ENCODE assay signal across 10 cellular contexts in the genomic region with DNA sequence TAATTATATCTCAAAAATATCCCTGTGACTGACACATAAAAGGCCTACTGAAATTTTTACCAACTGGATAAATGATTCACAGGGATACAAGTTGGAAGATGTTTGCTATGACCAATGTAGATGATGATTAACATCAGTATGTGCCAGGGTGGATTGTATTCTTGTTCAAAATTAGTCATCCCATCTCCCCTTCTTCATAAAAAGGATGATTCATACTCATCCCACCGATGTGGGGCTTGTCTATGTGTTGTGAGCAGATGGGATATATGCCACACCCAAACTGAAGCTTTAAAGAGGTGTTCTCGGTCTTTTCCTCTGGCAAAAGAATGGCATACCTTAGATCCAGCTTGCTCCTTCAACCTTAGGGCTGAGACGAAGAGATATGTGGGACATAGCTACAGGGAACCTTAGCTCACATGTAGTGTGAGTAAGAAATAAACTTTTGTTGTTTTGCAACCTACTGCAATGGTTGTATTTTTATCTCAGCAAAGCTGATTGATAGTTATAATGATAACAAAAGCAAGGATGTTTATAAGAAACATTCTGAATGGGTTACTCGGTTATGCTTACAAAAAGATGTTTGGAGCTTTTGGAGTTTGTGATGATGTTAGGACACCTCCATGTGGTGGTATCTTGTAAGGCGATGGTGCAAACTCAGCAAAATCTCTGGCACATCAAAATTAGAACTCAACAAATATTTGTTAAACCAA. TPM values are rescaled to one million over a fixed set of nuclear protein-coding genes. Genes with fewer than 3 reads are reported as not detected.
DNase-seq lines count a peak whose midpoint lies in the region; ATAC-seq and TF ChIP-seq lines count a peak whose summit lies in the region.
"Had no signal": no experiment of that assay in that cellular context is flagged by ENCODE, and none has a peak within 500 bp of the region (broad histone marks: within the 10 kb centered on the region; RNA-seq: fewer than 3 reads in every experiment).

No MANE protein-coding gene starts in this region.

- CTCF ChIA-PET in A673 (lab: Charles Lee) = no interaction called here

- BruUV-seq in A673 (replicated peaks; lab: Mats Ljungman, UMichigan) = no TSS peak

- H3K27me3 ChIP-seq in A673 (replicated peaks; ENCODE audit: insufficient read depth, low read depth, low read length, poor library complexity) = no peaks in the 10 kb centered on the region
- H3K27me3 ChIP-seq: upper lobe of left lung had no signal

- ATAC-seq in GM18498 (IDR thresholded peaks at IDR 0.05; ENCODE audit: unreplicated experiment) = peak; percentile 73
- ATAC-seq in HG03135 (IDR thresholded peaks at IDR 0.05; ENCODE audit: unreplicated experiment) = peak; percentile 79
- no peak for ATAC-seq in T-helper 17 cell
- no peak for ATAC-seq in activated CD4-positive, CD25-positive, alpha-beta regulatory T cell treated with anti-CD3 and anti-CD28 coated beads, Interleukin-2, amount 50 U/mL, for 24 hours

- H3K4me1 Mint-ChIP-seq in T-helper 17 cell = peaks cover 9% of the 10 kb centered on the region

- H3K4me1 ChIP-seq in A673 (ENCODE audit: insufficient read depth, low read length, poor library complexity, severe bottlenecking) = no peaks in the 10 kb centered on the region
- H3K4me1 ChIP-seq: upper lobe of left lung had no signal

- no peaks in the 10 kb centered on the region for H3K36me3 ChIP-seq in A673 (ENCODE audit: insufficient read depth, low read length, poor library complexity, severe bottlenecking)
- H3K36me3 ChIP-seq: upper lobe of left lung had no signal

- H3K27me3 Mint-ChIP-seq in T-helper 17 cell = peaks cover 23% of the 10 kb centered on the region

- no peaks in the 10 kb centered on the region for H3K36me3 Mint-ChIP-seq in T-helper 17 cell (ENCODE audit: low read depth)

- H3K4me3 Mint-ChIP-seq in T-helper 17 cell = no peak overlapping the region

- H3K27ac ChIP-seq in A673 (ENCODE audit: low read depth, low read length, poor library complexity, severe bottlenecking) = no peak overlapping the region
- H3K27ac ChIP-seq: upper lobe of left lung had no signal

- POLR2A ChIA-PET in A673 (lab: Charles Lee; ENCODE audit: low non-redundant PET) = no interaction called here

- no peak for DNase-seq in A673 (ENCODE audit: low spot score)
- DNase-seq in T-helper 17 cell = no peak
- peak; percentile 22 for DNase-seq in iPS-NIHi7 (ENCODE audit: extremely low spot score)
- DNase-seq in NOMO-1 (lab: John Stamatoyannopoulos, UW; ENCODE audit: unreplicated experiment in 2 of 2) = no peak
- DNase-seq in T-helper 1 cell = no peak
- DNase-seq: upper lobe of left lung had no signal

- H3K4me3 ChIP-seq in A673 (ENCODE audit: low read depth, low read length, poor library complexity, severe bottlenecking) = no peak overlapping the region
- H3K4me3 ChIP-seq: upper lobe of left lung had no signal

- intact Hi-C loops in A673 (cut with micrococcal nuclease; ENCODE audit: unreplicated experiment) = no loop called here

- H3K9me3 ChIP-seq in A673 (ENCODE audit: low read depth, low read length, poor library complexity, severe bottlenecking) = no peaks in the 10 kb centered on the region
- H3K9me3 ChIP-seq in T-helper 17 cell (ENCODE audit: control insufficient read depth, low read length, poor library complexity, severe bottlenecking) = no peaks in the 10 kb centered on the region
- H3K9me3 ChIP-seq: upper lobe of left lung had no signal

- H3K27ac Mint-ChIP-seq in T-helper 17 cell = peak overlapping the region; percentile 53

- TF ChIP-seq CTCF in A673 (conservative IDR thresholded peaks at IDR 0.05; ENCODE audit: low read depth, low read length) = peak; percentile 48

RNA-seq across cellular contexts. Expression of a gene that starts 29.4 kb away (rescaled TPM):
- total RNA-seq in A673 (2021) = 0.61 TPM in 1 of 2 replicates, not detected in the other
- total RNA-seq in T-helper 17 cell = not detected
- total RNA-seq: glomerular endothelial cell had no signal

RNA-seq across cellular contexts. Expression of a gene that starts 29.6 kb away (rescaled TPM):
- total RNA-seq in A673 (2021) (14.2 and 15.3 TPM in 2 replicates), T-helper 17 cell (10 to 100 TPM; 12.8 to 16.1 TPM)

Comparison
In these comparisons a context has a peak if more than half of its experiments do, and no peak if none do; other contexts are left out.
1. ATAC-seq: peak in GM18498 (single experiment) and HG03135 (single experiment); none in T-helper 17 cell (single experiment) and activated CD4-positive, CD25-positive, alpha-beta regulatory T cell treated with anti-CD3 and anti-CD28 coated beads, Interleukin-2, amount 50 U/mL, for 24 hours (0 of 2).